In the genomic region with DNA sequence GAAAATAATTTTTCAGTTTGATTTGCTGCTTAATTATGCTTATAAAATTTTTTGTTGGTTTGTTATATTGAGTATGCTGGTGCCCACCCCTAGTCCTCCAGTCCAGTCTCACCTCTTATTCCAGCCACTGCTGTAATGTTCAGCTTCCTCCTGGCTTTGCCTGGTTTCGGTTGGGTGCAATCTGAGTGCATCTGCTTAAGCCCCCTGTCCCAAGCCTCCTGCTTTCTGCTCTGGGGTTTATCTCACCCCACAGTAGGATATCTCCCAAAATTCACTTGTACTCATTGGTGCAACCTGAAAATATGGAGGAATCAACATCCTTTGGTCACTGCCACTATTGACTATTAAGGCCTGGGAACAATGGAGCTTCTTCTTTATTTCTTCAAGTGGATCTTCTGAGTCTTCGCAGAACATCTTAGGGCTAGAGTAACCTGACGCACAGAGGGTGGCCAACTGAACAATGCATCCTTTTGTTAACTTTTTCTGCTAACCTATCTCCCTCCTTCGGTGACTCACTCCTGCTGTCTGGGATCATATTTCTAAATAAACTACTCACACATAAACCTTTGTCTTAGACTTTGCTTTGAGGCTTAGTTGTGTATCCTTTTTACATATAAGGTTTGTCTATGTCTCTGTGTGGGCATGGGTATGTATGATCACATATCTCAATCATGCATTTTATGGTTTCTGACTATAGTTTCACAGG, we compare ENCODE assay signal across 14 cellular contexts. TPM values are rescaled to one million over a fixed set of nuclear protein-coding genes. Genes with fewer than 3 reads are reported as not detected.
DNase-seq lines count a peak whose midpoint lies in the region; ATAC-seq and TF ChIP-seq lines count a peak whose summit lies in the region.
"Had no signal": no experiment of that assay in that cellular context is flagged by ENCODE, and none has a peak within 500 bp of the region (broad histone marks: within the 10 kb centered on the region; RNA-seq: fewer than 3 reads in every experiment).

No MANE protein-coding gene starts in this region.

- H3K27ac Mint-ChIP-seq in Caco-2 (ENCODE audit: unreplicated experiment), result peak overlapping the region; percentile 42
- no peak overlapping the region for H3K27ac Mint-ChIP-seq in activated CD4-positive, alpha-beta T cell treated with anti-CD3 and anti-CD28 coated beads, Interleukin-2, amount 10 ng/mL, durations not matched to agents 7 days and 5 days
- H3K27ac Mint-ChIP-seq: activated CD4-positive, alpha-beta memory T cell treated with anti-CD3 and anti-CD28 coated beads, Interleukin-2, amount 10 ng/mL, durations not matched to agents 7 days and 5 days; activated naive CD8-positive, alpha-beta T cell treated with anti-CD3 and anti-CD28 coated beads for 36 hours; B cell had no signal

- CTCF ChIA-PET in Caco-2 (lab: Charles Lee), result no interaction called here
- CTCF ChIA-PET in activated CD4-positive, alpha-beta T cell treated with anti-CD3 and anti-CD28 coated beads, Interleukin-2, amount 10 ng/mL, durations not matched to agents 7 days and 5 days (lab: Charles Lee), result no interaction called here

- TF ChIP-seq CTCF in Caco-2 (IDR thresholded peaks at IDR 0.05; ENCODE audit: insufficient read depth in 1 of 2, low read depth in 1 of 2, low read length in 1 of 2, severe bottlenecking in 1 of 2, unreplicated experiment in 1 of 2), result no peak

- H3K4me3 Mint-ChIP-seq in Caco-2 (ENCODE audit: unreplicated experiment), result no peak overlapping the region
- H3K4me3 Mint-ChIP-seq in activated CD4-positive, alpha-beta T cell treated with anti-CD3 and anti-CD28 coated beads, Interleukin-2, amount 10 ng/mL, durations not matched to agents 7 days and 5 days, result no peak overlapping the region
- H3K4me3 Mint-ChIP-seq: activated CD4-positive, alpha-beta memory T cell treated with anti-CD3 and anti-CD28 coated beads, Interleukin-2, amount 10 ng/mL, durations not matched to agents 7 days and 5 days; activated naive CD8-positive, alpha-beta T cell treated with anti-CD3 and anti-CD28 coated beads for 36 hours; B cell had no signal

- BruUV-seq in Caco-2 (replicated peaks; lab: Mats Ljungman, UMichigan), result no TSS peak

- peaks cover 5% of the 10 kb centered on the region for H3K36me3 Mint-ChIP-seq in Caco-2 (ENCODE audit: insufficient read depth, unreplicated experiment)
- no peaks in the 10 kb centered on the region for H3K36me3 Mint-ChIP-seq in activated CD4-positive, alpha-beta T cell treated with anti-CD3 and anti-CD28 coated beads, Interleukin-2, amount 10 ng/mL, durations not matched to agents 7 days and 5 days (ENCODE audit: low read depth)
- H3K36me3 Mint-ChIP-seq: activated naive CD8-positive, alpha-beta T cell treated with anti-CD3 and anti-CD28 coated beads for 36 hours had no signal

- peaks cover 16% of the 10 kb centered on the region for H3K4me1 Mint-ChIP-seq in Caco-2 (ENCODE audit: low read depth, unreplicated experiment)
- no peaks in the 10 kb centered on the region for H3K4me1 Mint-ChIP-seq in activated CD4-positive, alpha-beta T cell treated with anti-CD3 and anti-CD28 coated beads, Interleukin-2, amount 10 ng/mL, durations not matched to agents 7 days and 5 days
- H3K4me1 Mint-ChIP-seq: activated CD4-positive, alpha-beta memory T cell treated with anti-CD3 and anti-CD28 coated beads, Interleukin-2, amount 10 ng/mL, durations not matched to agents 7 days and 5 days; activated naive CD8-positive, alpha-beta T cell treated with anti-CD3 and anti-CD28 coated beads for 36 hours; B cell had no signal

- DNase-seq in Caco-2 (peak; percentile 15 to 50), LoVo (ENCODE audit: low spot score) (peak; percentile 87), amniotic epithelial cell (ENCODE audit: low read depth) (peak; percentile 52), iPS-NIHi7 (ENCODE audit: extremely low spot score) (peak; percentile 26), activated gamma-delta T cell treated with Interleukin-2 at 50 U/mL for 16 hours (no peak), activated T-cell treated with anti-CD3 and anti-CD28 coated beads for 4 hours (no peak)
- DNase-seq in activated CD4-positive, alpha-beta T cell treated with anti-CD3 and anti-CD28 coated beads, Interleukin-2, amount 10 ng/mL, durations not matched to agents 7 days and 5 days, result no peak
- DNase-seq: activated CD4-positive, alpha-beta memory T cell treated with anti-CD3 and anti-CD28 coated beads, Interleukin-2, amount 10 ng/mL, durations not matched to agents 7 days and 5 days; activated naive CD8-positive, alpha-beta T cell treated with anti-CD3 and anti-CD28 coated beads for 36 hours; erythroblast; lower lobe of right lung; right cardiac atrium had no signal

- H3K27me3 Mint-ChIP-seq in Caco-2 (ENCODE audit: insufficient read depth, unreplicated experiment), result no peaks in the 10 kb centered on the region
- H3K27me3 Mint-ChIP-seq in activated CD4-positive, alpha-beta T cell treated with anti-CD3 and anti-CD28 coated beads, Interleukin-2, amount 10 ng/mL, durations not matched to agents 7 days and 5 days, result peaks cover 8% of the 10 kb centered on the region
- H3K27me3 Mint-ChIP-seq: activated naive CD8-positive, alpha-beta T cell treated with anti-CD3 and anti-CD28 coated beads for 36 hours; B cell had no signal

- POLR2A ChIA-PET in Caco-2 (lab: Charles Lee), result no interaction called here
- POLR2A ChIA-PET in activated CD4-positive, alpha-beta T cell treated with anti-CD3 and anti-CD28 coated beads, Interleukin-2, amount 10 ng/mL, durations not matched to agents 7 days and 5 days (lab: Charles Lee), result no interaction called here

- no peaks in the 10 kb centered on the region for H3K9me3 Mint-ChIP-seq in Caco-2 (ENCODE audit: unreplicated experiment)
- H3K9me3 Mint-ChIP-seq in activated CD4-positive, alpha-beta T cell treated with anti-CD3 and anti-CD28 coated beads, Interleukin-2, amount 10 ng/mL, durations not matched to agents 7 days and 5 days, result no peaks in the 10 kb centered on the region
- H3K9me3 Mint-ChIP-seq: activated CD4-positive, alpha-beta memory T cell treated with anti-CD3 and anti-CD28 coated beads, Interleukin-2, amount 10 ng/mL, durations not matched to agents 7 days and 5 days; activated naive CD8-positive, alpha-beta T cell treated with anti-CD3 and anti-CD28 coated beads for 36 hours had no signal

- intact Hi-C loops in Caco-2 (cut with micrococcal nuclease; ENCODE audit: unreplicated experiment), result no loop called here

- H3K9me3 ChIP-seq in Caco-2, result no peaks in the 10 kb centered on the region
- H3K9me3 ChIP-seq: lower lobe of right lung had no signal

- no peak for ATAC-seq in HG03378 (IDR thresholded peaks at IDR 0.05; ENCODE audit: unreplicated experiment)
- ATAC-seq: lower lobe of right lung, right cardiac atrium had no signal

- H3K36me3 ChIP-seq in Caco-2 (ENCODE audit: control insufficient read depth, insufficient read depth, low read length), result no peaks in the 10 kb centered on the region
- H3K36me3 ChIP-seq: lower lobe of right lung had no signal

- no peak overlapping the region for H3K4me3 ChIP-seq in Caco-2 (ENCODE audit: low read depth, low read length)
- H3K4me3 ChIP-seq: lower lobe of right lung had no signal

- no peaks in the 10 kb centered on the region for H3K27me3 ChIP-seq in Caco-2 (replicated peaks; ENCODE audit: control insufficient read depth, insufficient read depth, low read length)

- H3K4me1 ChIP-seq in Caco-2, result peaks cover 17% of the 10 kb centered on the region
- H3K4me1 ChIP-seq: lower lobe of right lung had no signal

RNA-seq across cellular contexts. Expression of a gene that starts 19.1 kb away (rescaled TPM):
- total RNA-seq in Caco-2 (2022), result 8.1 and 8.4 TPM in 2 replicates
- not detected for total RNA-seq in activated CD4-positive, alpha-beta T cell treated with anti-CD3 and anti-CD28 coated beads, Interleukin-2, amount 10 ng/mL, durations not matched to agents 7 days and 5 days
- total RNA-seq: activated CD4-positive, alpha-beta memory T cell treated with anti-CD3 and anti-CD28 coated beads, Interleukin-2, amount 10 ng/mL, durations not matched to agents 7 days and 5 days; activated naive CD8-positive, alpha-beta T cell treated with anti-CD3 and anti-CD28 coated beads for 36 hours; B cell had no signal

RNA-seq across cellular contexts. Expression of a gene that starts 42.0 kb away (rescaled TPM):
- not detected in 2 replicates for total RNA-seq in Caco-2 (2022)
- total RNA-seq in activated CD4-positive, alpha-beta T cell treated with anti-CD3 and anti-CD28 coated beads, Interleukin-2, amount 10 ng/mL, durations not matched to agents 7 days and 5 days, result not detected
- total RNA-seq: activated CD4-positive, alpha-beta memory T cell treated with anti-CD3 and anti-CD28 coated beads, Interleukin-2, amount 10 ng/mL, durations not matched to agents 7 days and 5 days; activated naive CD8-positive, alpha-beta T cell treated with anti-CD3 and anti-CD28 coated beads for 36 hours; B cell; lower lobe of right lung; right cardiac atrium had no signal

Comparison
In these comparisons a context has a peak if more than half of its experiments do, and no peak if none do; other contexts are left out.
1. DNase-seq: peak in Caco-2 (2 of 2), LoVo (single experiment), amniotic epithelial cell (single experiment) and iPS-NIHi7 (single experiment); none in activated gamma-delta T cell treated with Interleukin-2 at 50 U/mL for 16 hours (single experiment), activated CD4-positive, alpha-beta T cell treated with anti-CD3 and anti-CD28 coated beads, Interleukin-2, amount 10 ng/mL, durations not matched to agents 7 days and 5 days (single experiment) and activated T-cell treated with anti-CD3 and anti-CD28 coated beads for 4 hours (single experiment).